In genomic region chr11:2385156-2386151, GRCh38 we compare ENCODE assay signal across 12 cellular contexts. TPM values are rescaled to one million over a fixed set of nuclear protein-coding genes. Genes with fewer than 3 reads are reported as not detected.
DNase-seq lines count a peak whose midpoint lies in the region; ATAC-seq and TF ChIP-seq lines count a peak whose summit lies in the region.
"Had no signal": no experiment of that assay in that cellular context is flagged by ENCODE, and none has a peak within 500 bp of the region (broad histone marks: within the 10 kb centered on the region; RNA-seq: fewer than 3 reads in every experiment).

No MANE protein-coding gene starts in this region.

- H3K27ac Mint-ChIP-seq in CD8-positive, alpha-beta T cell: peak overlapping the region; percentile 88

- intact Hi-C loops in CD8-positive, alpha-beta T cell (cut with DNase I, micrococcal nuclease): no loop called here
- intact Hi-C loops in mucosa of descending colon (cut with DNase I, micrococcal nuclease): no loop called here

- H3K4me1 Mint-ChIP-seq in CD8-positive, alpha-beta T cell (ENCODE audit: low read depth): peaks cover 74% of the 10 kb centered on the region

- CTCF ChIA-PET in CD8-positive, alpha-beta T cell (lab: Charles Lee): interaction anchor here (0.6 to 1.6 kb wide), 4 partner anchors 14 to 81 kb away, joined by 3 read pairs; partner anchors contain the start of gene TSSC4

- peaks cover 18% of the 10 kb centered on the region for H3K36me3 Mint-ChIP-seq in CD8-positive, alpha-beta T cell

- no peaks in the 10 kb centered on the region for H3K9me3 ChIP-seq in CD8-positive, alpha-beta T cell (ENCODE audit: low read length)
- H3K9me3 ChIP-seq in OCI-LY3 (ENCODE audit: insufficient read depth, low read length) (no peaks in the 10 kb centered on the region), mucosa of descending colon (no peaks in the 10 kb centered on the region)

- POLR2A ChIA-PET in CD8-positive, alpha-beta T cell (lab: Charles Lee): interaction anchor here (1.6 to 3.3 kb wide), 3 partner anchors 8 to 79 kb away, joined by 3 to 26 read pairs (median 5); partner anchors contain the start of genes CD81 and TSSC4

- TF ChIP-seq CTCF in CD8-positive, alpha-beta T cell (IDR thresholded peaks at IDR 0.05): no peak
- TF ChIP-seq CTCF in OCI-LY3 (IDR thresholded peaks at IDR 0.05; ENCODE audit: low read depth, low read length): no peak
- no peak for TF ChIP-seq CTCF in mucosa of descending colon (IDR thresholded peaks at IDR 0.05)
- no peak for TF ChIP-seq CTCF in omental fat pad (IDR thresholded peaks at IDR 0.05)

- H3K27ac ChIP-seq in CD8-positive, alpha-beta T cell (ENCODE audit: low read depth, low read length): no peak overlapping the region
- H3K27ac ChIP-seq in OCI-LY3 (ENCODE audit: low read length): no peak overlapping the region

- H3K9me3 Mint-ChIP-seq in CD8-positive, alpha-beta T cell: no peaks in the 10 kb centered on the region

- H3K4me3 Mint-ChIP-seq in CD8-positive, alpha-beta T cell: peak overlapping the region; percentile 71

- peak in 1 of 7 experiments; percentile 30 for DNase-seq in CD8-positive, alpha-beta T cell
- DNase-seq in mucosa of descending colon (peak in 1 of 3 donors; percentile 54), omental fat pad (ENCODE audit: low spot score) (no peak), SIG-M5 (lab: John Stamatoyannopoulos, UW) (no peak), SKM-1 (lab: John Stamatoyannopoulos, UW; ENCODE audit: unreplicated experiment) (no peak)
- no peak for DNase-seq in activated naive CD4-positive, alpha-beta T cell treated with anti-CD3 and anti-CD28 coated beads, Interleukin-2, amount 50 U/mL, for 16 hours
- DNase-seq: activated T-cell treated with anti-CD3 and anti-CD28 coated beads for 4 hours, NCI-H524 treated with DMSO at 0.1 percent for 48 hours, occipital lobe had no signal

- no peak overlapping the region for H3K4me3 ChIP-seq in CD8-positive, alpha-beta T cell (ENCODE audit: low read depth, low read length)
- H3K4me3 ChIP-seq in OCI-LY3 (ENCODE audit: low read length) (no peak overlapping the region), mucosa of descending colon (no peak overlapping the region)

- H3K27me3 Mint-ChIP-seq in CD8-positive, alpha-beta T cell (ENCODE audit: low read depth): no peaks in the 10 kb centered on the region

- peaks cover 68% of the 10 kb centered on the region for H3K4me1 ChIP-seq in CD8-positive, alpha-beta T cell (ENCODE audit: insufficient read depth, low read length)
- peaks cover 20% of the 10 kb centered on the region; the same call in 1 of the 2 replicates for H3K4me1 ChIP-seq in OCI-LY3 (ENCODE audit: low read length)
- H3K4me1 ChIP-seq in mucosa of descending colon (ENCODE audit: low read depth): peaks cover 63% of the 10 kb centered on the region

- no peaks in the 10 kb centered on the region for H3K36me3 ChIP-seq in CD8-positive, alpha-beta T cell (ENCODE audit: insufficient read depth, low read length)
- H3K36me3 ChIP-seq in OCI-LY3 (replicated peaks; ENCODE audit: low read depth, low read length) (peaks cover 4% of the 10 kb centered on the region), mucosa of descending colon (ENCODE audit: low read depth) (no peaks in the 10 kb centered on the region)

- H3K79me2 ChIP-seq in OCI-LY3 (ENCODE audit: low read length): peaks cover 97% of the 10 kb centered on the region

- H3K4me2 ChIP-seq in OCI-LY3 (ENCODE audit: low read length): 0 out of 2 replicates have a peak overlapping the region, but pooled peaks have one; percentile 4

- ATAC-seq in CD8-positive, alpha-beta T cell: no peak
- ATAC-seq in GM19372 (IDR thresholded peaks at IDR 0.05; ENCODE audit: low read depth, unreplicated experiment) (peak; percentile 43), mucosa of descending colon (peak; percentile 4), omental fat pad (ENCODE audit: low FRiP score) (no peak)

- H4K20me1 ChIP-seq in OCI-LY3 (ENCODE audit: insufficient read depth, low read length): peaks cover 96% of the 10 kb centered on the region

- no peaks in the 10 kb centered on the region for H3K27me3 ChIP-seq in CD8-positive, alpha-beta T cell (ENCODE audit: insufficient read depth, low read length)
- H3K27me3 ChIP-seq in OCI-LY3 (ENCODE audit: low read depth, low read length): no peaks in the 10 kb centered on the region

- H3K9ac ChIP-seq in OCI-LY3 (ENCODE audit: low read length): no peak overlapping the region

- no peak overlapping the region for H2AFZ ChIP-seq in OCI-LY3 (ENCODE audit: low read depth, low read length)

RNA-seq across cellular contexts. Expression of gene CD81, which starts 8.3 kb away (rescaled TPM):
- total RNA-seq in CD8-positive, alpha-beta T cell: 100 to 1,000 TPM; 165 to 166 TPM
- total RNA-seq in mucosa of descending colon: 100 to 1,000 TPM in 2 of 3 donors, 10 to 100 TPM in 1; 98.7 to 551 (median 186) TPM
- total RNA-seq in omental fat pad: 100 to 1,000 TPM; 540 to 765 (median 577) TPM

RNA-seq across cellular contexts. Expression of gene TSSC4, which starts 15.1 kb away (rescaled TPM):
- total RNA-seq in CD8-positive, alpha-beta T cell: 10 to 100 TPM; 48.8 to 49.5 TPM
- total RNA-seq in mucosa of descending colon (10 to 100 TPM; 33.9 to 58.8 (median 39.2) TPM), omental fat pad (10 to 100 TPM; 29.9 to 59.7 (median 33.5) TPM)

RNA-seq across cellular contexts. Expression of gene TRPM5, which starts 58.9 kb away (rescaled TPM):
- total RNA-seq in CD8-positive, alpha-beta T cell: under 1 TPM; 0.60 to 0.64 TPM
- total RNA-seq in mucosa of descending colon (1 to 10 TPM; 2.2 to 3.7 (median 2.5) TPM), omental fat pad (under 1 TPM in 1 of 4 donors, not detected in 3; 0.63 TPM)
- total RNA-seq: occipital lobe had no signal

RNA-seq across cellular contexts. Expression of gene KCNQ1, which starts 59.4 kb away (rescaled TPM):
- total RNA-seq in CD8-positive, alpha-beta T cell: 10 to 100 TPM; 24.9 to 25.7 TPM
- 10 to 100 TPM; 15.5 to 44.7 (median 37.4) TPM for total RNA-seq in mucosa of descending colon
- total RNA-seq in omental fat pad: 1 to 10 TPM; 4.5 to 5.9 (median 5.2) TPM
- total RNA-seq: Daoy had no signal

Comparison
In these comparisons a context has a peak if more than half of its experiments do, and no peak if none do; other contexts are left out.
1. ATAC-seq: peak in GM19372 (single experiment) and mucosa of descending colon (single experiment); none in CD8-positive, alpha-beta T cell (single experiment) and omental fat pad (single experiment).